ENCODE assay signal across 8 cellular contexts in the genomic region with DNA sequence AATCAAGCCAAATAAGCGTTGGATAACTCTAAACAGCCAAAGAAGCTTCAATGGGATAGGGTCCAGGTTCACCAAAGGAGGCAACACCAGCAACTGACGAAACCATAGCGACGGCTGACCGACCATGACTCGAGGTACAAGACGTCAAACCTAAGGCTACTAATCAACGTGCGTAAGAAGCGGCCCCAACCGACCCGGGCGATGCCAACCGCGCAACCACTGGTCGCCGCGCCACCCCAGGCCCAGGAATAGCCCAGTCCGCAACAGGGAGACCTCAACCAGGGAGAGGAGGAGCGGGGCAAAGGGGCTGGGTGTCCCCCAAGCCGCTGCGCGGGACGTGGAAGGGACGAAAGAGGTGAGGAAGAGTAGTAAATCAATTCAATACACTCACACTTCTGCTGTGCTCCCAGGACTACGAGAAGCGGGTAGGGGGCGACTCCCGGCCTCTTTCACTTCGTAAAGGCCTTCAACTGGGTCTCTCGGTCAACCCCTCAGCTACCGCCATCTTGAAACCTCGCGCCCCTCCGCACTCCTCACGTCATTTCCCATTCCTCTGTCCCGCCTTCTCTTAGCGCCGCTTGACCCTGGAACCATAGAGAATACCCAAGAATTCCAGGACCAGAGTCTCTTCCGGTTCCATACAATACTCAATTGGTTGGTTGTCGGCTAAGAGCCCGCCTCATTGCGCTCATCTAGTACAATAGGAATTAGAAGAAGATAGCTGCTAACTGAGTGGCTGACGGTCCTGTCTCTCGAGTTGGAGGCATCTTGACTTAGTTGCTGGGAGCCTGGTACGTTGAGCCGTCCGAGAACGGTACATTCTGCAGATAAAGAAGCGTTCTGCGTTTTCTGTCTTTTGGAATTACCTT. TPM values are rescaled to one million over a fixed set of nuclear protein-coding genes. Genes with fewer than 3 reads are reported as not detected.
DNase-seq lines count a peak whose midpoint lies in the region; ATAC-seq and TF ChIP-seq lines count a peak whose summit lies in the region.

A gene with protein sequence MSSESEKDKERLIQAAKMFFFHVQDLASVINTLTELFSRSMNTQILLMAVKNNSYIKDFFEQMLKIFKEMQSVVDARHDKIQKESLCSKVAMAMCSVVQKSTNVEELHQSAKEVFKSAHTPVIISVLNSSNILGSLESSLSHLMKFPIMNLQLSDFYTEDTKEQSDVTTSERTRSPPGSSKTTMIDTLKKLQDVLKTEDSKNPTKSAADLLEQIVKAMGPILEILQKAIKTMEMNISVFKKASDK (plus strand): TSS at position 710 of the 869 bp plus-strand sequence. CDS start 19,266 bp downstream, outside the sequence.
A gene (minus strand): TSS at position 518 of the 869 bp plus-strand sequence. CDS start 2,095 bp downstream, outside the sequence.

- peak; percentile 86 for TF ChIP-seq POLR2A in GM19099 (IDR thresholded peaks at IDR 0.05; ENCODE audit: extremely low read depth, insufficient read length, low read depth)

- ATAC-seq in HG03354 (IDR thresholded peaks at IDR 0.05; ENCODE audit: poor library complexity, severe bottlenecking, unreplicated experiment), result peak; percentile 100
- peak; percentile 98 to 99 for ATAC-seq in activated CD4-positive, CD25-positive, alpha-beta regulatory T cell treated with anti-CD3 and anti-CD28 coated beads, Interleukin-2, amount 50 U/mL, for 24 hours

- DNase-seq in Ammon's horn (ENCODE audit: low spot score) (peak; percentile 99), NCI-H446 (lab: John Stamatoyannopoulos, UW) (peak; percentile 98), cerebellum (ENCODE audit: low spot score) (peak; percentile 97), islet precursor cell (peak; percentile 100)
- peak; percentile 74 for DNase-seq in stimulated activated CD4-positive, alpha-beta T cell treated with anti-CD3 and anti-CD28 coated beads, Interleukin-12 subunit alpha, Interleukin-12 subunit beta, amount 100 ng/mL, for 4 hours

RNA-seq across cellular contexts. Expression of the first gene that starts in this region (rescaled TPM):
- 4.4 TPM for total RNA-seq in cerebellum

RNA-seq across cellular contexts. Expression of the second gene that starts in this region (rescaled TPM):
- total RNA-seq in cerebellum, result 26.2 TPM

Comparison
In these comparisons a context has a peak if more than half of its experiments do, and no peak if none do; other contexts are left out.
1. Peak in every context shown above with its lines: DNase-seq and ATAC-seq.